Comparison of ENCODE assay signal across 9 cellular contexts in genomic region chr20:34390769-34391447, GRCh38. TPM values are rescaled to one million over a fixed set of nuclear protein-coding genes. Genes with fewer than 3 reads are reported as not detected.
DNase-seq lines count a peak whose midpoint lies in the region; ATAC-seq and TF ChIP-seq lines count a peak whose summit lies in the region.
"Had no signal": no experiment of that assay in that cellular context is flagged by ENCODE, and none has a peak within 500 bp of the region (broad histone marks: within the 10 kb centered on the region; RNA-seq: fewer than 3 reads in every experiment).

No MANE protein-coding gene starts in this region.

- TF ChIP-seq RAD21 in Ishikawa (IDR thresholded peaks at IDR 0.05; ENCODE audit: low read depth) (no peak), liver (IDR thresholded peaks at IDR 0.05) (peak in 1 of 2 donors; percentile 24)

- peak overlapping the region; percentile 9 to 13 for H3K27ac ChIP-seq in liver (ENCODE audit: low read depth in 1 of 2, low read length in 2 of 2)
- peak overlapping the region; percentile 13 to 43 for H3K27ac ChIP-seq in thoracic aorta

- H3K4me1 ChIP-seq in liver (ENCODE audit: control insufficient read depth in 4 of 4, insufficient read depth in 4 of 4, low read length in 3 of 4) (peaks cover 10 to 40% (median 24%) of the 10 kb centered on the region in 4 donors), thoracic aorta (ENCODE audit: control insufficient read depth in 1 of 2, low read depth in 2 of 2) (peaks cover 17 to 37% of the 10 kb centered on the region in 2 donors)

- 38% methylated on average over 13 of the region's 13 CpGs for WGBS in liver

- ATAC-seq in thoracic aorta (ENCODE audit: insufficient number of reproducible peaks, low FRiP score, low read depth) (no peak), HG03460 (IDR thresholded peaks at IDR 0.05; ENCODE audit: unreplicated experiment) (no peak), GM19324 (IDR thresholded peaks at IDR 0.05; ENCODE audit: low FRiP score, unreplicated experiment) (no peak)
- ATAC-seq: GM12878 had no signal

- DNase-seq in ACHN, result peak; percentile 91
- peak; percentile 33 for DNase-seq in activated T-helper 9 cell treated with anti-CD3 and anti-CD28 coated beads, Interleukin-2, amount 50 U/mL, for 16 hours (ENCODE audit: low read depth)
- peak; percentile 40 for DNase-seq in thoracic aorta (ENCODE audit: low spot score)
- DNase-seq in foreskin melanocyte, result no peak

- H3K4me3 ChIP-seq in liver (ENCODE audit: low read depth in 1 of 3, low read length in 3 of 3) (no peak overlapping the region), thoracic aorta (no peak overlapping the region)
- H3K4me3 ChIP-seq: GM12878 had no signal

- H3K9me3 ChIP-seq in liver (ENCODE audit: control insufficient read depth in 4 of 4, low read length in 3 of 4) (no peaks in the 10 kb centered on the region), thoracic aorta (no peaks in the 10 kb centered on the region)

- in situ Hi-C loops in ACHN (cut with HindIII; ENCODE audit: low pct_ligation_motif_present, low pct_unique_long_range_greater_than_20kb, low sequenced_read_pairs), result no loop called here

- H3K9ac ChIP-seq in liver (ENCODE audit: low read depth in 1 of 2, low read length in 2 of 2), result no peak overlapping the region

- TF ChIP-seq EP300 in Ishikawa (IDR thresholded peaks at IDR 0.05; ENCODE audit: borderline replicate concordance), result peak; percentile 87; the same call in 1 of the 2 replicates

- TF ChIP-seq CTCF in liver (IDR thresholded peaks at IDR 0.05; ENCODE audit: low read depth, low read length, missing input control) (no peak), thoracic aorta (IDR thresholded peaks at IDR 0.05) (no peak)

- H3K36me3 ChIP-seq in liver (ENCODE audit: control insufficient read depth in 4 of 4, insufficient read depth in 3 of 4, low read depth in 1 of 4, low read length in 3 of 4), result peaks cover 2 to 13% (median 10%) of the 10 kb centered on the region in 4 donors
- peaks cover 11% of the 10 kb centered on the region for H3K36me3 ChIP-seq in thoracic aorta

- H3K27me3 ChIP-seq in liver (ENCODE audit: control insufficient read depth in 4 of 4, insufficient read depth in 4 of 4, low read length in 3 of 4), result no peaks in the 10 kb centered on the region
- H3K27me3 ChIP-seq in thoracic aorta (replicated peaks; ENCODE audit: insufficient read depth), result no peaks in the 10 kb centered on the region

TF ChIP-seq in Ishikawa, 13 proteins besides CTCF, POLR2A, EP300 and RAD21:
- TF ChIP-seq, protein P1, sequence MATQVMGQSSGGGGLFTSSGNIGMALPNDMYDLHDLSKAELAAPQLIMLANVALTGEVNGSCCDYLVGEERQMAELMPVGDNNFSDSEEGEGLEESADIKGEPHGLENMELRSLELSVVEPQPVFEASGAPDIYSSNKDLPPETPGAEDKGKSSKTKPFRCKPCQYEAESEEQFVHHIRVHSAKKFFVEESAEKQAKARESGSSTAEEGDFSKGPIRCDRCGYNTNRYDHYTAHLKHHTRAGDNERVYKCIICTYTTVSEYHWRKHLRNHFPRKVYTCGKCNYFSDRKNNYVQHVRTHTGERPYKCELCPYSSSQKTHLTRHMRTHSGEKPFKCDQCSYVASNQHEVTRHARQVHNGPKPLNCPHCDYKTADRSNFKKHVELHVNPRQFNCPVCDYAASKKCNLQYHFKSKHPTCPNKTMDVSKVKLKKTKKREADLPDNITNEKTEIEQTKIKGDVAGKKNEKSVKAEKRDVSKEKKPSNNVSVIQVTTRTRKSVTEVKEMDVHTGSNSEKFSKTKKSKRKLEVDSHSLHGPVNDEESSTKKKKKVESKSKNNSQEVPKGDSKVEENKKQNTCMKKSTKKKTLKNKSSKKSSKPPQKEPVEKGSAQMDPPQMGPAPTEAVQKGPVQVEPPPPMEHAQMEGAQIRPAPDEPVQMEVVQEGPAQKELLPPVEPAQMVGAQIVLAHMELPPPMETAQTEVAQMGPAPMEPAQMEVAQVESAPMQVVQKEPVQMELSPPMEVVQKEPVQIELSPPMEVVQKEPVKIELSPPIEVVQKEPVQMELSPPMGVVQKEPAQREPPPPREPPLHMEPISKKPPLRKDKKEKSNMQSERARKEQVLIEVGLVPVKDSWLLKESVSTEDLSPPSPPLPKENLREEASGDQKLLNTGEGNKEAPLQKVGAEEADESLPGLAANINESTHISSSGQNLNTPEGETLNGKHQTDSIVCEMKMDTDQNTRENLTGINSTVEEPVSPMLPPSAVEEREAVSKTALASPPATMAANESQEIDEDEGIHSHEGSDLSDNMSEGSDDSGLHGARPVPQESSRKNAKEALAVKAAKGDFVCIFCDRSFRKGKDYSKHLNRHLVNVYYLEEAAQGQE (IDR thresholded peaks at IDR 0.05; ENCODE audit: low read depth), result no peak
- TF ChIP-seq ZBTB7A (IDR thresholded peaks at IDR 0.05; ENCODE audit: low read depth), result no peak
- TF ChIP-seq CREB1 (IDR thresholded peaks at IDR 0.05; ENCODE audit: low read depth), result no peak
- no peak for TF ChIP-seq EGR1 (IDR thresholded peaks at IDR 0.05)
- TF ChIP-seq, protein P2, sequence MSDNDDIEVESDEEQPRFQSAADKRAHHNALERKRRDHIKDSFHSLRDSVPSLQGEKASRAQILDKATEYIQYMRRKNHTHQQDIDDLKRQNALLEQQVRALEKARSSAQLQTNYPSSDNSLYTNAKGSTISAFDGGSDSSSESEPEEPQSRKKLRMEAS (IDR thresholded peaks at IDR 0.05), result peak; percentile 56
- TF ChIP-seq CEBPB (IDR thresholded peaks at IDR 0.05), result peak; percentile 94
- peak; percentile 70 for TF ChIP-seq FOXM1 (IDR thresholded peaks at IDR 0.05; ENCODE audit: borderline replicate concordance, low read depth)
- TF ChIP-seq TEAD4 (IDR thresholded peaks at IDR 0.05), result peak; percentile 93
- TF ChIP-seq, protein P3, sequence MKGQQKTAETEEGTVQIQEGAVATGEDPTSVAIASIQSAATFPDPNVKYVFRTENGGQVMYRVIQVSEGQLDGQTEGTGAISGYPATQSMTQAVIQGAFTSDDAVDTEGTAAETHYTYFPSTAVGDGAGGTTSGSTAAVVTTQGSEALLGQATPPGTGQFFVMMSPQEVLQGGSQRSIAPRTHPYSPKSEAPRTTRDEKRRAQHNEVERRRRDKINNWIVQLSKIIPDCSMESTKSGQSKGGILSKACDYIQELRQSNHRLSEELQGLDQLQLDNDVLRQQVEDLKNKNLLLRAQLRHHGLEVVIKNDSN (IDR thresholded peaks at IDR 0.05), result no peak
- peak; percentile 70 for TF ChIP-seq NFIC (IDR thresholded peaks at IDR 0.05)
- peak; percentile 89 for TF ChIP-seq TCF12 (IDR thresholded peaks at IDR 0.05; ENCODE audit: low read depth)

TF ChIP-seq in liver, 16 proteins besides CTCF, POLR2A, EP300 and RAD21:
- peak; percentile 40 for TF ChIP-seq YY1 (IDR thresholded peaks at IDR 0.05)
- peak; percentile 81 for TF ChIP-seq ATF3 (IDR thresholded peaks at IDR 0.05)
- TF ChIP-seq HNF4A (conservative IDR thresholded peaks at IDR 0.05), result peak; percentile 50 to 79
- TF ChIP-seq RXRA (IDR thresholded peaks at IDR 0.05), result peak; percentile 77 to 88
- TF ChIP-seq, protein P2 (IDR thresholded peaks at IDR 0.05), result peak; percentile 60
- peak; percentile 96 to 97 for TF ChIP-seq JUND (IDR thresholded peaks at IDR 0.05)
- TF ChIP-seq, protein P1 (IDR thresholded peaks at IDR 0.05), result no peak
- no peak for TF ChIP-seq NR2F2 (IDR thresholded peaks at IDR 0.05)

RNA-seq across cellular contexts. Expression of gene ITCH, which starts 27.8 kb away (rescaled TPM):
- total RNA-seq in liver (10 to 100 TPM; 32.1 to 85.3 TPM), thoracic aorta (10 to 100 TPM; 46.2 to 70.6 TPM)
- 10 to 100 TPM; 14.3 to 19.6 TPM for polyA plus RNA-seq in liver
